Comparison of ENCODE assay signal across 29 cellular contexts in genomic region chr7:38889079-38889478, GRCh38.
"Had no signal": no experiment of that assay in that cellular context is flagged by ENCODE, and none has a peak within 500 bp of the region (broad histone marks: within the 10 kb centered on the region; RNA-seq: fewer than 3 reads in every experiment).

No MANE protein-coding gene starts in this region.

- H3K9me3 ChIP-seq: testis, thoracic aorta, thyroid gland, tibial artery, transverse colon, upper lobe of left lung, upper lobe of right lung, uterus, vagina had no signal

- H3K4me1 ChIP-seq: stomach, suprapubic skin, testis, thyroid gland, tibial artery, tibial nerve, transverse colon, upper lobe of left lung, upper lobe of right lung, uterus, vagina had no signal

- H3K27me3 Mint-ChIP-seq: stimulated activated memory B cell treated with anti-CD40 and anti-IgM and Interleukin-4, amounts not matched to agents 10 μg/mL and 1 μg/mL and 100 μg/mL, for 72 hours; stimulated activated naive B cell treated with anti-CD40 and anti-IgM and Interleukin-4, amounts not matched to agents 10 μg/mL and 1 μg/mL and 100 μg/mL, for 72 hours; stimulated activated naive CD8-positive, alpha-beta T cell treated with anti-CD3 and anti-CD28 coated beads, Interleukin-15, amount 100 ng/mL, for 72 hours; stimulated activated naive CD8-positive, alpha-beta T cell treated with anti-CD3 and anti-CD28 coated beads, Interleukin-15, Interleukin-2, amounts not matched to agents 100 ng/mL and 50 ng/mL, for 24 hours; type B pancreatic cell had no signal

- H3K36me3 ChIP-seq: suprapubic skin, thoracic aorta, thyroid gland, transverse colon, upper lobe of left lung, upper lobe of right lung, uterus, vagina had no signal

- H3K27me3 ChIP-seq: stomach, suprapubic skin, testis, thyroid gland, tibial artery, tibial nerve, transverse colon, upper lobe of left lung, upper lobe of right lung, uterus, vagina had no signal

- H3K27ac Mint-ChIP-seq: stimulated activated effector memory CD8-positive, alpha-beta T cell treated with anti-CD3 and anti-CD28 coated beads, Interleukin-12 subunit alpha, Interleukin-12 subunit beta, amount 100 ng/mL, for 72 hours; stimulated activated memory B cell treated with anti-CD40 and anti-IgM and Interleukin-4, amounts not matched to agents 10 μg/mL and 1 μg/mL and 100 μg/mL, for 72 hours; stimulated activated naive B cell treated with anti-CD40 and anti-IgM and Interleukin-4, amounts not matched to agents 10 μg/mL and 1 μg/mL and 100 μg/mL, for 72 hours; stimulated activated naive CD8-positive, alpha-beta T cell treated with anti-CD3 and anti-CD28 coated beads, Interleukin-15, amount 100 ng/mL, for 72 hours; stimulated activated naive CD8-positive, alpha-beta T cell treated with anti-CD3 and anti-CD28 coated beads, Interleukin-15, Interleukin-2, amounts not matched to agents 100 ng/mL and 50 ng/mL, for 24 hours; type B pancreatic cell had no signal

- DNase-seq: stimulated activated CD4-positive, alpha-beta T cell treated with anti-CD3 and anti-CD28 coated beads, Interleukin-2, amount 100 ng/mL, for 48 hours; stimulated activated CD4-positive, alpha-beta T cell treated with anti-CD3 and anti-CD28 coated beads, Interleukin-4, amount 100 ng/mL, for 1 hour; stimulated activated CD4-positive, alpha-beta T cell treated with anti-CD3 and anti-CD28 coated beads, Interleukin-4, amount 100 ng/mL, for 24 hours; stimulated activated CD4-positive, alpha-beta T cell treated with anti-CD3 and anti-CD28 coated beads, Interleukin-4, amount 100 ng/mL, for 4 hours; stimulated activated CD8-positive, alpha-beta memory T cell treated with anti-CD3 and anti-CD28 coated beads, Interleukin-4, amount 100 ng/mL, for 48 hours; stimulated activated naive B cell treated with anti-CD40 and anti-IgM and Interleukin-4, amounts not matched to agents 10 μg/mL and 1 μg/mL and 100 μg/mL, for 72 hours; stimulated activated naive CD4-positive, alpha-beta T cell; stimulated activated naive CD4-positive, alpha-beta T cell treated with Interleukin-2 at 50 U/mL for 16 hours; stimulated activated naive CD8-positive, alpha-beta T cell treated with anti-CD3 and anti-CD28 coated beads, Interleukin-15, amount 100 ng/mL, for 72 hours; stimulated activated naive CD8-positive, alpha-beta T cell treated with anti-CD3 and anti-CD28 coated beads, Interleukin-15, Interleukin-2, amounts not matched to agents 100 U/mL and 50 U/mL, for 24 hours; stomach; substantia nigra; testis; thyroid gland; tibial artery; transverse colon; trophoblast cell; upper lobe of left lung; upper lobe of right lung; uterus had no signal

- H3K36me3 Mint-ChIP-seq: stimulated activated effector memory CD8-positive, alpha-beta T cell treated with anti-CD3 and anti-CD28 coated beads, Interleukin-12 subunit alpha, Interleukin-12 subunit beta, amount 100 ng/mL, for 72 hours had no signal

- FAIRE-seq: urothelium cell line had no signal

- ATAC-seq: stimulated activated effector memory CD8-positive, alpha-beta T cell treated with anti-CD3 and anti-CD28 coated beads, Interleukin-12 subunit alpha, Interleukin-12 subunit beta, amount 100 ng/mL, for 72 hours; stimulated activated memory B cell treated with anti-CD40 and anti-IgM and Interleukin-4, amounts not matched to agents 10 μg/mL and 1 μg/mL and 100 μg/mL, for 72 hours; stimulated activated naive B cell treated with anti-CD40 and anti-IgM and Interleukin-4, amounts not matched to agents 10 μg/mL and 1 μg/mL and 100 μg/mL, for 72 hours; stimulated activated naive CD8-positive, alpha-beta T cell treated with anti-CD3 and anti-CD28 coated beads, Interleukin-15, amount 100 ng/mL, for 72 hours; stimulated activated naive CD8-positive, alpha-beta T cell treated with anti-CD3 and anti-CD28 coated beads, Interleukin-15, Interleukin-2, amounts not matched to agents 100 U/mL and 50 U/mL, for 24 hours; upper lobe of right lung had no signal

- H3K4me3 ChIP-seq: stomach, suprapubic skin, testis, thoracic aorta, thyroid gland, tibial artery, tibial nerve, transverse colon, upper lobe of left lung, upper lobe of right lung, uterus, vagina had no signal

- H3K27ac ChIP-seq: stomach, suprapubic skin, testis, thoracic aorta, thyroid gland, tibial artery, tibial nerve, transverse colon, upper lobe of left lung, upper lobe of right lung, uterus, vagina had no signal

- H3K4me3 Mint-ChIP-seq: stimulated activated effector memory CD8-positive, alpha-beta T cell treated with anti-CD3 and anti-CD28 coated beads, Interleukin-12 subunit alpha, Interleukin-12 subunit beta, amount 100 ng/mL, for 72 hours; stimulated activated memory B cell treated with anti-CD40 and anti-IgM and Interleukin-4, amounts not matched to agents 10 μg/mL and 1 μg/mL and 100 μg/mL, for 72 hours; stimulated activated naive B cell treated with anti-CD40 and anti-IgM and Interleukin-4, amounts not matched to agents 10 μg/mL and 1 μg/mL and 100 μg/mL, for 72 hours; stimulated activated naive CD8-positive, alpha-beta T cell treated with anti-CD3 and anti-CD28 coated beads, Interleukin-15, Interleukin-2, amounts not matched to agents 100 ng/mL and 50 ng/mL, for 24 hours; type B pancreatic cell had no signal
